14 cellular contexts compared by ENCODE assay signal in genomic region chr9:105858877-105859276, GRCh38.
A peak's percentile ranks its signal among the peaks of the same experiment; 100 is the strongest.
DNase-seq lines count a peak whose midpoint lies in the region; ATAC-seq and FAIRE-seq lines count a peak whose summit lies in the region.
"Had no signal": no experiment of that assay in that cellular context is flagged by ENCODE, and none has a peak within 500 bp of the region (broad histone marks: within the 10 kb centered on the region; RNA-seq: fewer than 3 reads in every experiment).

No MANE protein-coding gene starts in this region.

- no peaks in the 10 kb centered on the region for H3K27me3 Mint-ChIP-seq in T-helper 17 cell
- peaks cover 29% of the 10 kb centered on the region for H3K27me3 Mint-ChIP-seq in central memory CD8-positive, alpha-beta T cell
- H3K27me3 Mint-ChIP-seq: progenitor cell of endocrine pancreas had no signal

- H3K9me3 Mint-ChIP-seq in central memory CD8-positive, alpha-beta T cell, result peaks cover 20% of the 10 kb centered on the region
- H3K9me3 Mint-ChIP-seq: H9 had no signal

- peak; percentile 27 for ATAC-seq in T-helper 17 cell
- ATAC-seq in central memory CD8-positive, alpha-beta T cell (replicated peaks; ENCODE audit: extremely low read depth, poor library complexity, severe bottlenecking), result no peak
- no peak for ATAC-seq in GM18870 (IDR thresholded peaks at IDR 0.05; ENCODE audit: unreplicated experiment)
- ATAC-seq: body of pancreas, Right ventricle myocardium inferior had no signal

- peak; percentile 29 for DNase-seq in stimulated activated CD4-positive, alpha-beta T cell treated with anti-CD3 and anti-CD28 coated beads, Interleukin-2, amount 100 ng/mL, for 4 hours (ENCODE audit: low read depth)
- no peak for DNase-seq in stimulated activated CD4-positive, alpha-beta T cell treated with anti-CD3 and anti-CD28 coated beads, Interleukin-4, amount 100 ng/mL, for 1 hour
- DNase-seq in T-helper 17 cell, result no peak
- no peak for DNase-seq in central memory CD8-positive, alpha-beta T cell (ENCODE audit: low spot score in 2 of 2)
- DNase-seq in HTR-8/SVneo (ENCODE audit: insufficient read length, low spot score), result no peak
- no peak for DNase-seq in A172 (ENCODE audit: low spot score)
- DNase-seq: activated effector memory CD4-positive, alpha-beta T cell treated with Interleukin-2 at 50 U/mL for 16 hours; body of pancreas; H9; NCI-H187; small intestine had no signal

- peaks cover 2% of the 10 kb centered on the region for H3K36me3 Mint-ChIP-seq in T-helper 17 cell (ENCODE audit: low read depth)
- peaks cover 2% of the 10 kb centered on the region for H3K36me3 Mint-ChIP-seq in central memory CD8-positive, alpha-beta T cell (ENCODE audit: insufficient read depth)

- no peaks in the 10 kb centered on the region for H3K9me3 ChIP-seq in T-helper 17 cell (ENCODE audit: control insufficient read depth, low read length, poor library complexity, severe bottlenecking)
- H3K9me3 ChIP-seq: body of pancreas had no signal

- H3K4me3 Mint-ChIP-seq in T-helper 17 cell, result peak overlapping the region; percentile 1
- H3K4me3 Mint-ChIP-seq in central memory CD8-positive, alpha-beta T cell, result no peak overlapping the region
- H3K4me3 Mint-ChIP-seq: H9 had no signal

- FAIRE-seq in HTR-8/SVneo (lab: Jason Lieb, UNC), result no peak
- FAIRE-seq: small intestine had no signal

- peak overlapping the region; percentile 14 for H3K27ac Mint-ChIP-seq in T-helper 17 cell
- H3K27ac Mint-ChIP-seq in central memory CD8-positive, alpha-beta T cell (ENCODE audit: low read depth), result peak overlapping the region; percentile 78
- H3K27ac Mint-ChIP-seq: progenitor cell of endocrine pancreas had no signal

- H3K4me1 Mint-ChIP-seq in T-helper 17 cell, result peaks cover 8% of the 10 kb centered on the region
- H3K4me1 Mint-ChIP-seq in central memory CD8-positive, alpha-beta T cell, result peaks cover 12% of the 10 kb centered on the region
